8 cellular contexts compared by ENCODE assay signal in the genomic region with DNA sequence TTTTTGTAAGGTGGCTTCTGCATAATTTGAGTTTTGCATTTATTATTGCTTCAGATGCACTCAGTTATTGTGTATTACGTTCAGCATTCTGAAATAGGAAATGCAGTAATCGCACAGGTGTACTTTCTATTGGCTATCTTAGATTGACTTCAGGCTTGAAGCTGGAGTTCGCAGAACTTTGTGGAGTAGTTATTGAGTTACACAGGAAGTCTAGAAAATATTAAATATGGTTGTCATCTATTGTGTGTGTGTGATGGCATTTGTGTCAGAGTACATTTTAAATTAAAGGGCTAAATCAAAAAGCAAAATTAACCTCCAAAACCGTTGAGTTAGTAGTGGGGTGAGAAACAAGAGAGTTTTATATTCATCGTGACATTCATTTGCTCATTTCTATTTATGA. TPM values are rescaled to one million over a fixed set of nuclear protein-coding genes. Genes with fewer than 3 reads are reported as not detected.
A peak's percentile ranks its signal among the peaks of the same experiment; 100 is the strongest.
DNase-seq lines count a peak whose midpoint lies in the region; ATAC-seq, FAIRE-seq and TF ChIP-seq lines count a peak whose summit lies in the region.

No MANE protein-coding gene starts in this region.

- no peaks in the 10 kb centered on the region for H3K9me3 Mint-ChIP-seq in activated T-helper 17 cell treated with anti-CD3 and anti-CD28 coated beads, Interleukin-2, amount 50 U/mL, for 72 hours

- no peaks in the 10 kb centered on the region for H3K27me3 ChIP-seq in transverse colon

- in situ Hi-C loops in transverse colon (cut with MboI; ENCODE audit: low pct_ligation_motif_present in 1 of 4, low pct_unique_long_range_greater_than_20kb in 1 of 4, low sequenced_read_pairs in 3 of 4): loop anchor here in 1 of 4 donors (25.0 kb wide), 1 partner anchor 655 kb away; no protein-coding TSS in a partner anchor

- no peak for ATAC-seq in activated T-helper 17 cell treated with anti-CD3 and anti-CD28 coated beads, Interleukin-2, amount 50 U/mL, for 72 hours (replicated peaks)

- H3K27me3 Mint-ChIP-seq in activated T-helper 17 cell treated with anti-CD3 and anti-CD28 coated beads, Interleukin-2, amount 50 U/mL, for 72 hours: no peaks in the 10 kb centered on the region

- DNase-seq in A172 (ENCODE audit: low spot score) (peak; percentile 16), HFF-Myc (ENCODE audit: extremely low read depth, low read depth) (no peak), kidney (no peak), transverse colon (no peak), mesenteric fat pad (ENCODE audit: low spot score) (no peak), SKM-1 (lab: John Stamatoyannopoulos, UW; ENCODE audit: unreplicated experiment) (no peak), substantia nigra (lab: John Stamatoyannopoulos, UW) (no peak)

- peaks cover 11% of the 10 kb centered on the region for H3K4me1 Mint-ChIP-seq in activated T-helper 17 cell treated with anti-CD3 and anti-CD28 coated beads, Interleukin-2, amount 50 U/mL, for 72 hours

- H3K36me3 Mint-ChIP-seq in activated T-helper 17 cell treated with anti-CD3 and anti-CD28 coated beads, Interleukin-2, amount 50 U/mL, for 72 hours (ENCODE audit: low read depth): peaks cover 61% of the 10 kb centered on the region

- WGBS in transverse colon (ENCODE audit: low coverage in 1 of 2), 2 donors: 9 to 13% methylated on average over 5 of the region's 5 CpGs

- no peaks in the 10 kb centered on the region for H3K9me3 ChIP-seq in kidney (ENCODE audit: control insufficient read depth in 1 of 2, low read length in 2 of 2)
- H3K9me3 ChIP-seq in transverse colon: no peaks in the 10 kb centered on the region

- peak overlapping the region; percentile 84 for H3K4me3 Mint-ChIP-seq in activated T-helper 17 cell treated with anti-CD3 and anti-CD28 coated beads, Interleukin-2, amount 50 U/mL, for 72 hours

- TF ChIP-seq CTCF in HFF-Myc (IDR thresholded peaks at IDR 0.05; ENCODE audit: low read depth, low read length, missing control alignments) (no peak), kidney (IDR thresholded peaks at IDR 0.05; ENCODE audit: borderline replicate concordance, extremely low read depth, insufficient read depth) (no peak), transverse colon (IDR thresholded peaks at IDR 0.05) (no peak)

- intact Hi-C loops in kidney (cut with DNase I) (no loop called here), transverse colon (cut with DNase I; ENCODE audit: low total_unique reads) (no loop called here)

- peak overlapping the region in 1 of 2 donors; percentile 30 for H3K9ac ChIP-seq in kidney (ENCODE audit: low read length in 2 of 2)

- H3K4me3 ChIP-seq in HFF-Myc (replicated peaks; ENCODE audit: low read depth, low read length) (peak overlapping the region; percentile 63), kidney (ENCODE audit: low read length in 2 of 2) (peak overlapping the region; percentile 15 to 29), transverse colon (peak overlapping the region in 3 of 4 donors; percentile 2 to 95 (median 94))

- H3K36me3 ChIP-seq in kidney (ENCODE audit: control insufficient read depth in 1 of 2, insufficient read depth in 2 of 2, low read length in 2 of 2) (no peaks in the 10 kb centered on the region), transverse colon (peaks cover 0 to 8% (median 0%) of the 10 kb centered on the region in 4 donors)

- FAIRE-seq in kidney (lab: Jason Lieb, UNC): no peak

- no peak for TF ChIP-seq POLR2A in transverse colon (IDR thresholded peaks at IDR 0.05)

- H3K27ac Mint-ChIP-seq in activated T-helper 17 cell treated with anti-CD3 and anti-CD28 coated beads, Interleukin-2, amount 50 U/mL, for 72 hours: peak overlapping the region; percentile 84

- no peak for TF ChIP-seq EP300 in transverse colon (IDR thresholded peaks at IDR 0.05; ENCODE audit: low read depth)

- H3K4me1 ChIP-seq in kidney (ENCODE audit: control insufficient read depth in 1 of 2, insufficient read depth in 1 of 2, low read depth in 1 of 2, low read length in 2 of 2): peaks cover 5 to 6% of the 10 kb centered on the region in 2 donors
- peaks cover 21 to 47% (median 32%) of the 10 kb centered on the region in 4 donors for H3K4me1 ChIP-seq in transverse colon

- H3K27ac ChIP-seq in kidney (ENCODE audit: low read depth in 2 of 2, low read length in 2 of 2) (peak overlapping the region in 1 of 2 donors; percentile 7), transverse colon (peak overlapping the region; percentile 97 to 100 (median 100)), substantia nigra (ENCODE audit: low read depth, low read length, poor library complexity, severe bottlenecking) (no peak overlapping the region)

RNA-seq across cellular contexts. Expression of a gene that starts 2.7 kb away (rescaled TPM):
- total RNA-seq in A172 (2014; rRNA removed; shearing (Covaris generic)): 9.9 and 11.5 TPM in 2 replicates
- total RNA-seq in activated T-helper 17 cell treated with anti-CD3 and anti-CD28 coated beads, Interleukin-2, amount 50 U/mL, for 72 hours: 10 to 100 TPM; 29.0 to 33.6 TPM
- 35.7 TPM for total RNA-seq in kidney
- 4.4 TPM for polyA plus RNA-seq in kidney (ENCODE audit: insufficient read depth, low read depth, low replicate concordance)
- 10 to 100 TPM; 22.9 to 39.9 (median 33.8) TPM for total RNA-seq in transverse colon
- 26.0 TPM for total RNA-seq in mesenteric fat pad

Comparison
In these comparisons a context has a peak if more than half of its experiments do, and no peak if none do; other contexts are left out.
1. H3K4me3 ChIP-seq: peak in every context shown above with its lines; median percentile 94 in transverse colon; 63 in HFF-Myc; 22 in kidney.